ENCODE assay signal across 9 cellular contexts in the genomic region with DNA sequence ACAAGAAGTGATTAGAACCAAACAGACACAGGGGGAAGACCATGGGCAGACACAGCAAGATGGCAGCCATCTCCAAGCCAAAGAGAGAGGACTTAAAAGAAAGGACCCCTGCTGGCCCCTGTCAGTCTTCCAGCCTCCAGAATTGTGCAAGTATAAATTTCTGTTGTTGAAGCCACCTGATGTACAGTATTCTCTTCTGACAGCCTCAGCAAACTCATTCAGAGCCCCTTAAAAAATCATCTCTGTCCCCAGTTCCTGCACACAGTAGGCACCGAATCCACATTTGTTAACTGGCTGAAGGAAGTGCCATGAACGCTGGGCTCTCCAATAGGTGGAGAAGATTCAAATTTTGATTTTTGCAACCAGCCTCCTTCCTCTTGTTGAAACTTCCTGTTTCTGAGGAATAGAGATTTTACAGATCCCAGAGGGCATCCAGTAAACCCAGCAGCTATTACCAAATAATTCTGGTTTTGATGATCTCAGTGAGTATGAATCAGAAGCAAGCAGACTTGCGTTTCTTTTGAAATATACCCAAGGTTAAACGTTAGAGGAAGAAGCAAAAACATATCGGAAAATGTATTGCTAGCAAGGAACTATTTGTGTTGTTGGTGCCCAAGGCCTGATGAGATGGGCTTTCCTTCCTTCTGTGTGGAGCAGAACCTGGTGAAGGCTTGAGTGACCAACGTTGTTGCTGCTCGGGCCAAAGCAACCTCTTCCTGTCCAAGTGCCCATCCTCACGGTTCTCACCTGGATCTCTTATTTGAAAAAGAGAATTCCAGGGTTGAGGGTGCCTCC. TPM values are rescaled to one million over a fixed set of nuclear protein-coding genes. Genes with fewer than 3 reads are reported as not detected.
DNase-seq lines count a peak whose midpoint lies in the region; ATAC-seq and TF ChIP-seq lines count a peak whose summit lies in the region.
"Had no signal": no experiment of that assay in that cellular context is flagged by ENCODE, and none has a peak within 500 bp of the region (broad histone marks: within the 10 kb centered on the region; RNA-seq: fewer than 3 reads in every experiment).

No MANE protein-coding gene starts in this region.

- H3K9me3 Mint-ChIP-seq in activated CD4-positive, alpha-beta memory T cell treated with anti-CD3 and anti-CD28 coated beads for 36 hours = no peaks in the 10 kb centered on the region

- no peaks in the 10 kb centered on the region for H3K9me3 ChIP-seq in left ventricle myocardium inferior (replicated peaks)
- H3K9me3 ChIP-seq in upper lobe of right lung = no peaks in the 10 kb centered on the region

- ATAC-seq in Right ventricle myocardium inferior (peak; percentile 23), upper lobe of right lung (peak; percentile 57), HG03457 (IDR thresholded peaks at IDR 0.05; ENCODE audit: unreplicated experiment) (no peak), GM19035 (IDR thresholded peaks at IDR 0.05; ENCODE audit: unreplicated experiment) (no peak)

- intact Hi-C loops in Right ventricle myocardium inferior (cut with DNase I) (no loop called here), cardiac septum (cut with DNase I) (no loop called here), left ventricle myocardium inferior (cut with micrococcal nuclease) (no loop called here), upper lobe of right lung (cut with DNase I) (no loop called here)
- intact Hi-C loops in activated CD4-positive, alpha-beta memory T cell treated with anti-CD3 and anti-CD28 coated beads for 36 hours (cut with micrococcal nuclease) = loop anchor here (1.0 to 5.0 kb wide), 9 partner anchors 24 to 810 kb away; a partner anchor contains a TSS

- no peaks in the 10 kb centered on the region for H3K27me3 Mint-ChIP-seq in activated CD4-positive, alpha-beta memory T cell treated with anti-CD3 and anti-CD28 coated beads for 36 hours

- TF ChIP-seq CTCF in left ventricle myocardium inferior (IDR thresholded peaks at IDR 0.05; ENCODE audit: borderline replicate concordance) (no peak), upper lobe of right lung (IDR thresholded peaks at IDR 0.05) (no peak)

- peaks cover 13% of the 10 kb centered on the region for H3K4me1 ChIP-seq in left ventricle myocardium inferior
- H3K4me1 ChIP-seq in upper lobe of right lung = peaks cover 13% of the 10 kb centered on the region

- H3K4me3 ChIP-seq in left ventricle myocardium inferior = no peak overlapping the region
- no peak overlapping the region for H3K4me3 ChIP-seq in upper lobe of right lung

- no peaks in the 10 kb centered on the region for H3K27me3 ChIP-seq in left ventricle myocardium inferior (ENCODE audit: low read depth)
- no peaks in the 10 kb centered on the region for H3K27me3 ChIP-seq in upper lobe of right lung

- POLR2A ChIA-PET in activated CD4-positive, alpha-beta memory T cell treated with anti-CD3 and anti-CD28 coated beads for 36 hours (lab: Charles Lee) = interaction anchor here (0.8 to 3.2 kb wide), 9 partner anchors 23 to 694 kb away, joined by 3 to 37 read pairs (median 4); a partner anchor contains a TSS

- peaks cover 2% of the 10 kb centered on the region for H3K36me3 Mint-ChIP-seq in activated CD4-positive, alpha-beta memory T cell treated with anti-CD3 and anti-CD28 coated beads for 36 hours

- H3K27ac Mint-ChIP-seq in activated CD4-positive, alpha-beta memory T cell treated with anti-CD3 and anti-CD28 coated beads for 36 hours = peak overlapping the region; percentile 99

- H3K4me1 Mint-ChIP-seq in activated CD4-positive, alpha-beta memory T cell treated with anti-CD3 and anti-CD28 coated beads for 36 hours (ENCODE audit: low read depth) = peaks cover 85% of the 10 kb centered on the region

- H3K27ac ChIP-seq in left ventricle myocardium inferior (replicated peaks) = peak overlapping the region; percentile 44
- H3K27ac ChIP-seq in upper lobe of right lung = no peak overlapping the region

- CTCF ChIA-PET in activated CD4-positive, alpha-beta memory T cell treated with anti-CD3 and anti-CD28 coated beads for 36 hours (lab: Charles Lee) = interaction anchor here (2.4 kb wide), 1 partner anchor 765 kb away, joined by 10 read pairs; no protein-coding TSS in a partner anchor

- no peak for DNase-seq in Right ventricle myocardium inferior (ENCODE audit: missing footprints)
- no peak for DNase-seq in cardiac septum (ENCODE audit: low spot score)
- peak; percentile 51 for DNase-seq in activated CD4-positive, alpha-beta memory T cell treated with anti-CD3 and anti-CD28 coated beads for 36 hours
- no peak for DNase-seq in left ventricle myocardium inferior
- no peak for DNase-seq in upper lobe of right lung
- no peak for DNase-seq in D341Med (ENCODE audit: low spot score)
- DNase-seq: Calu3 had no signal

- peak overlapping the region; percentile 47 for H3K4me3 Mint-ChIP-seq in activated CD4-positive, alpha-beta memory T cell treated with anti-CD3 and anti-CD28 coated beads for 36 hours

- H3K36me3 ChIP-seq in left ventricle myocardium inferior (no peaks in the 10 kb centered on the region), upper lobe of right lung (no peaks in the 10 kb centered on the region)

RNA-seq across cellular contexts. Expression of a gene that starts 47.7 kb away (rescaled TPM):
- total RNA-seq in Right ventricle myocardium inferior (3.0 TPM), cardiac septum (2.0 TPM), left ventricle myocardium inferior (2.4 TPM), upper lobe of right lung (4.2 TPM)
- under 1 TPM; 0.64 to 0.85 TPM for total RNA-seq in activated CD4-positive, alpha-beta memory T cell treated with anti-CD3 and anti-CD28 coated beads for 36 hours

RNA-seq across cellular contexts. Expression of a gene that starts 55.5 kb away (rescaled TPM):
- total RNA-seq in Right ventricle myocardium inferior (48.5 TPM), cardiac septum (65.4 TPM), left ventricle myocardium inferior (50.2 TPM), upper lobe of right lung (123 TPM)
- total RNA-seq in activated CD4-positive, alpha-beta memory T cell treated with anti-CD3 and anti-CD28 coated beads for 36 hours = 100 to 1,000 TPM; 172 to 182 TPM

Comparison
In these comparisons a context has a peak if more than half of its experiments do, and no peak if none do; other contexts are left out.
1. ATAC-seq: peak in Right ventricle myocardium inferior (single experiment) and upper lobe of right lung (single experiment); none in HG03457 (single experiment) and GM19035 (single experiment).